In genomic region chr2:148299616-148300015, GRCh38 we compare ENCODE assay signal across 23 cellular contexts.
"Had no signal": no experiment of that assay in that cellular context is flagged by ENCODE, and none has a peak within 500 bp of the region (broad histone marks: within the 10 kb centered on the region; RNA-seq: fewer than 3 reads in every experiment).

No MANE protein-coding gene starts in this region.

- H3K4me3 ChIP-seq: left ventricle myocardium inferior, mucosa of descending colon, ovary, right atrium auricular region, right lobe of liver, smooth muscle cell, tibial nerve, vagina had no signal

- H3K4me2 ChIP-seq: smooth muscle cell had no signal

- H3K36me3 ChIP-seq: left ventricle myocardium inferior, ovary, right atrium auricular region, right lobe of liver, tibial nerve, vagina had no signal

- H3K27me3 ChIP-seq: ovary, right atrium auricular region, right lobe of liver, tibial nerve, vagina had no signal

- ATAC-seq: left colon; mucosa of descending colon; naive thymus-derived CD4-positive, alpha-beta T cell; natural killer cell treated with Interleukin-12 subunit alpha and Interleukin-12 subunit beta and Interleukin-15 and Interleukin-18, amount 100 ng/mL, for 72 hours; right lobe of liver; stimulated activated memory B cell treated with anti-CD40 and anti-IgM and Interleukin-4, amounts not matched to agents 10 μg/mL and 1 μg/mL and 100 μg/mL, for 72 hours; stimulated activated naive CD8-positive, alpha-beta T cell treated with anti-CD3 and anti-CD28 coated beads, Interleukin-15, amount 100 ng/mL, for 72 hours had no signal

- DNase-seq: hypothalamus; immature natural killer cell; kidney; left colon; left ventricle myocardium inferior; midbrain; mucosa of descending colon; naive thymus-derived CD4-positive, alpha-beta T cell; ovary; right lobe of liver; stimulated activated CD4-positive, alpha-beta T cell treated with anti-CD3 and anti-CD28 coated beads, Interleukin-1b, Interleukin-23, amount 100 ng/mL, for 48 hours; stimulated activated CD4-positive, alpha-beta T cell treated with anti-CD3 and anti-CD28 coated beads, Interleukin-2, amount 100 ng/mL, for 48 hours; stimulated activated CD4-positive, alpha-beta T cell treated with anti-CD3 and anti-CD28 coated beads, Interleukin-4, amount 100 ng/mL, for 4 hours; stimulated activated CD8-positive, alpha-beta memory T cell treated with anti-CD3 and anti-CD28 coated beads, Interleukin-4, amount 100 ng/mL, for 48 hours; stimulated activated naive CD4-positive, alpha-beta T cell treated with Interleukin-2 at 50 U/mL for 16 hours; stimulated activated naive CD8-positive, alpha-beta T cell treated with anti-CD3 and anti-CD28 coated beads, Interleukin-15, amount 100 ng/mL, for 72 hours; substantia nigra had no signal

- H3K27ac ChIP-seq: left ventricle myocardium inferior, ovary, right atrium auricular region, right lobe of liver, tibial nerve, vagina had no signal

- H3K4me1 ChIP-seq: right atrium auricular region, right lobe of liver, tibial nerve, vagina had no signal

- H3K9me3 ChIP-seq: left ventricle myocardium inferior, mucosa of descending colon, ovary, right atrium auricular region, right lobe of liver, tibial nerve, vagina had no signal
